ENCODE assay signal across 33 cellular contexts in the genomic region with DNA sequence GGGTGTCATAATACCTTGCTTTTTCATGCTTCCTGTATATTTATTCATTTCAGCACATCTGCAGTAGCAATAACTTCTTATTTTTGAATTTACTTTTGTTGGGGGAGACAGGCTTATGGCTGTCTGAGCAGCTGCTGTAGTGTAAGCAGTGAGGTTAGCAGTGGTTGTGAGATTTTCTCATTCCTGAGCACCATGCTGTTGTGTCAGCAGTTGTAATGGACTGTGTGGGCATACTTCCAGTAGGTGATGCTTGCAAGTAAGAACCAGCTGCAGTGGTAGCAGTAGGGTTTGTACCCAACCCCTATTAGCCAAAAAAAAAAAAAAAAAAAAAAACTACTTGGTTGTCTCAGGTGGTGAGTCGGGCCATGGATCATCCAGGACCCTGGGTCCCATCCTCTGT.
"Had no signal": no experiment of that assay in that cellular context is flagged by ENCODE, and none has a peak within 500 bp of the region (broad histone marks: within the 10 kb centered on the region; RNA-seq: fewer than 3 reads in every experiment).

No MANE protein-coding gene starts in this region.

- H3K27me3 ChIP-seq: MG63 had no signal

- H3K4me3 ChIP-seq: MG63 had no signal

- H3K36me3 ChIP-seq: MG63 had no signal

- H3K27ac ChIP-seq: KMS-11 had no signal

- DNase-seq: Karpas-422, Kasumi-1, MG63, MM.1S, MV-4-11, NCI-H1048, NCI-H1092, NCI-H1092 treated with DMSO at 0.1 percent for 48 hours, NCI-H1105, NCI-H1105 treated with DMSO at 0.1 percent for 48 hours, NCI-H1417 treated with DMSO at 0.1 percent for 48 hours, NCI-H1436, NCI-H1436 treated with DMSO at 0.1 percent for 48 hours, NCI-H146, NCI-H1694, NCI-H1694 treated with DMSO at 0.1 percent for 48 hours, NCI-H187, NCI-H187 treated with DMSO at 0.1 percent for 48 hours, NCI-H1930, NCI-H2029, NCI-H2029 treated with DMSO at 0.1 percent for 48 hours, NCI-H2081, NCI-H2081 treated with DMSO at 0.1 percent for 48 hours, NCI-H2107, NCI-H2171, NCI-H2171 treated with DMSO at 0.1 percent for 48 hours, NCI-H2227 treated with DMSO at 0.1 percent for 48 hours, NCI-H226, NCI-H345, NCI-H446, NCI-H446 treated with DMSO at 0.1 percent for 48 hours, NCI-H510A had no signal

- H3K9ac ChIP-seq: KMS-11 had no signal

- H3K4me2 ChIP-seq: KMS-11 had no signal
